ENCODE assay signal across 15 cellular contexts in the genomic region with DNA sequence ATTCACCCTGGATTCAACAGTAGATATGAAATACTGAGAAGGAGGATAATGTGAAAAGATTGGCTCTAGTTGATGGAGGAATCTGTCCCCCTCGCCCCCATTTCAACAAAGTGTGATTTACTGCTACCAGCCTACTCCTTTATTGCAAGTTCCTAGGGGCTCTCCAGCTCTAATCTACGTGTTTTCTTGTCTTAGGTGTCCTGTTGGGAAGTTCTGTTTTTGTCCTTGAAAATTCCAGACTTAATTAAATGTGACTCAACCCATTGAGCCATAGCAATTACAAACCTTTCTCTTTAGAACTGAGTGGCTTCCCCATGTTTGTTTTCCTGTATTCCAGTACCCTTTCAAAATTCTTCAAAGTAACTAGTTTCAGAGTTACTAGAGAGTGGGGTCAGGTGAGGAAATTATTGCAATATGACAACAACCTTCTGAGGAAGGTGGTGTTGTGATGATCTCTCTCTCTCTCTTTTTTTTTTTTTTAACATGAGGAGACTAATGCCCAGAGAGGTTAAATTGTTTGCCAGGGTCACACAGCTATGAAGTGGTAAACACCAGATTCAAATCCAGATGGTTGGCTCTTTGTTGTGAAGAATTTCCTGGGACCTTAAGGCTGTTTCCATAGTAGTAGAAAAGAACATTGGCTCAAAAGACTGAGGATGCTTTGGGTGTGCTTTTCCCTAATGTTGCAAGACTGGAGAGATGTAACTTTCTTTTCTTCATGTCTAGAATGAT. TPM values are rescaled to one million over a fixed set of nuclear protein-coding genes. Genes with fewer than 3 reads are reported as not detected.
A peak's percentile ranks its signal among the peaks of the same experiment; 100 is the strongest.
DNase-seq lines count a peak whose midpoint lies in the region; ATAC-seq, FAIRE-seq and TF ChIP-seq lines count a peak whose summit lies in the region.
"Had no signal": no experiment of that assay in that cellular context is flagged by ENCODE, and none has a peak within 500 bp of the region (broad histone marks: within the 10 kb centered on the region; RNA-seq: fewer than 3 reads in every experiment).

No MANE protein-coding gene starts in this region.

- H3K27ac ChIP-seq in astrocyte (ENCODE audit: low read depth, low read length) (no peak overlapping the region), suprapubic skin (no peak overlapping the region)

- H3K4me3 ChIP-seq in astrocyte (ENCODE audit: insufficient read depth, low read depth, low read length), result no peak overlapping the region
- H3K4me3 ChIP-seq in suprapubic skin, result peak overlapping the region; percentile 63

- no peaks in the 10 kb centered on the region for H3K27me3 ChIP-seq in astrocyte (ENCODE audit: insufficient read depth, low read length)
- no peaks in the 10 kb centered on the region for H3K27me3 ChIP-seq in suprapubic skin

- H3K36me3 ChIP-seq in astrocyte (ENCODE audit: insufficient read depth, low read length) (no peaks in the 10 kb centered on the region), suprapubic skin (no peaks in the 10 kb centered on the region)

- no peak overlapping the region for H3K4me3 Mint-ChIP-seq in astrocyte (ENCODE audit: unreplicated experiment)
- H3K4me3 Mint-ChIP-seq: CD8-positive, alpha-beta memory T cell; stimulated activated naive CD8-positive, alpha-beta T cell treated with anti-CD3 and anti-CD28 coated beads, Interleukin-15, Interleukin-2, amounts not matched to agents 100 ng/mL and 50 ng/mL, for 24 hours had no signal

- no peak for TF ChIP-seq POLR2A in suprapubic skin (IDR thresholded peaks at IDR 0.05)

- peaks cover 50% of the 10 kb centered on the region for H3K4me1 Mint-ChIP-seq in astrocyte (ENCODE audit: low read depth, unreplicated experiment)

- H3K79me2 ChIP-seq in astrocyte (ENCODE audit: insufficient read depth, low read length), result peaks cover 11% of the 10 kb centered on the region

- H3K4me1 ChIP-seq in astrocyte (ENCODE audit: insufficient read depth, low read length), result peaks cover 47% of the 10 kb centered on the region
- H3K4me1 ChIP-seq in suprapubic skin, result peaks cover 71% of the 10 kb centered on the region

- no peak overlapping the region for H2AFZ ChIP-seq in astrocyte (ENCODE audit: low read depth, low read length)

- H3K9ac ChIP-seq in astrocyte (ENCODE audit: low read length), result no peak overlapping the region

- peaks cover 12% of the 10 kb centered on the region for H4K20me1 ChIP-seq in astrocyte (ENCODE audit: insufficient read depth, low read length)

- no peaks in the 10 kb centered on the region for H3K27me3 Mint-ChIP-seq in astrocyte (ENCODE audit: low read depth, unreplicated experiment)

- ATAC-seq in HG03442 (IDR thresholded peaks at IDR 0.05; ENCODE audit: unreplicated experiment) (no peak), GM21529 (IDR thresholded peaks at IDR 0.05; ENCODE audit: unreplicated experiment) (no peak)

- peak overlapping the region; percentile 50 for H3K4me2 ChIP-seq in astrocyte (ENCODE audit: low read length)

- 68% methylated on average over 2 of the region's 2 CpGs for WGBS in suprapubic skin

- TF ChIP-seq EP300 in suprapubic skin (IDR thresholded peaks at IDR 0.05), result no peak

- TF ChIP-seq CTCF in astrocyte (IDR thresholded peaks at IDR 0.05; ENCODE audit: insufficient read depth, low read depth, low read length), result no peak
- TF ChIP-seq CTCF in suprapubic skin (IDR thresholded peaks at IDR 0.05), result no peak

- DNase-seq in GM19239 (ENCODE audit: insufficient read length, low spot score), result no peak
- DNase-seq in astrocyte (ENCODE audit: low read depth), result no peak
- DNase-seq in islet precursor cell, result peak; percentile 66
- no peak for DNase-seq in suprapubic skin (ENCODE audit: low spot score in 2 of 2)
- no peak for DNase-seq in frontal cortex (ENCODE audit: low spot score in 2 of 2)
- DNase-seq: activated naive CD4-positive, alpha-beta T cell treated with anti-CD3 and anti-CD28 coated beads, Interleukin-2, amount 50 U/mL, for 16 hours; CD8-positive, alpha-beta memory T cell; KG1; NCI-H187; NCI-H82; retina; SHP77 treated with DMSO at 0.1 percent for 48 hours had no signal

- FAIRE-seq in GM19239 (lab: Jason Lieb, UNC) (peak; percentile 11), astrocyte (lab: Jason Lieb, UNC) (no peak), frontal cortex (lab: Jason Lieb, UNC) (no peak)

- no peak overlapping the region for H3K27ac Mint-ChIP-seq in astrocyte (ENCODE audit: unreplicated experiment)
- H3K27ac Mint-ChIP-seq: CD8-positive, alpha-beta memory T cell; stimulated activated naive CD8-positive, alpha-beta T cell treated with anti-CD3 and anti-CD28 coated beads, Interleukin-15, Interleukin-2, amounts not matched to agents 100 ng/mL and 50 ng/mL, for 24 hours had no signal

- peaks cover 5% of the 10 kb centered on the region for H3K36me3 Mint-ChIP-seq in astrocyte (ENCODE audit: low read depth, unreplicated experiment)

- no peaks in the 10 kb centered on the region for H3K9me3 Mint-ChIP-seq in astrocyte (ENCODE audit: unreplicated experiment)

- no peaks in the 10 kb centered on the region for H3K9me3 ChIP-seq in astrocyte (ENCODE audit: insufficient read depth, low read depth, low read length)
- no peaks in the 10 kb centered on the region for H3K9me3 ChIP-seq in suprapubic skin

RNA-seq across cellular contexts. Expression of gene RGL1, which starts 3.5 kb away (rescaled TPM):
- total RNA-seq in astrocyte (9.6 and 10.1 TPM in 2 replicates), suprapubic skin (10 to 100 TPM; 10.6 to 13.8 (median 11.3) TPM), frontal cortex (40.4 TPM)
